Comparison of ENCODE assay signal across 19 cellular contexts in genomic region chr11:119875841-119876600, GRCh38.
"Had no signal": no experiment of that assay in that cellular context is flagged by ENCODE, and none has a peak within 500 bp of the region (broad histone marks: within the 10 kb centered on the region; RNA-seq: fewer than 3 reads in every experiment).

No MANE protein-coding gene starts in this region.

- H3K4me3 ChIP-seq: esophagus muscularis mucosa, left ventricle myocardium inferior, pancreas, psoas muscle, thyroid gland, uterus had no signal

- H3K9me3 ChIP-seq: esophagus muscularis mucosa, left ventricle myocardium inferior, pancreas, psoas muscle, thyroid gland, uterus had no signal

- H3K4me1 ChIP-seq: esophagus muscularis mucosa, foreskin keratinocyte, pancreas, psoas muscle, thyroid gland, uterus had no signal

- ATAC-seq: foreskin keratinocyte; left cardiac atrium; naive thymus-derived CD4-positive, alpha-beta T cell; pancreas; psoas muscle; sciatic nerve had no signal

- DNase-seq: effector memory CD4-positive, alpha-beta T cell; foreskin keratinocyte; immature natural killer cell; left cardiac atrium; left ventricle myocardium inferior; mammary epithelial cell; naive thymus-derived CD4-positive, alpha-beta T cell; nucleus accumbens; psoas muscle; retina; stimulated activated CD4-positive, alpha-beta T cell treated with anti-CD3 and anti-CD28 coated beads, Interleukin-12 subunit alpha, Interleukin-12 subunit beta, amount 100 ng/mL, for 4 hours; stimulated activated naive CD4-positive, alpha-beta T cell treated with Interleukin-2 at 50 U/mL for 16 hours; thyroid gland; uterus had no signal

- H3K27me3 ChIP-seq: pancreas, thyroid gland, uterus had no signal

- H3K36me3 ChIP-seq: esophagus muscularis mucosa, left ventricle myocardium inferior, pancreas, thyroid gland, uterus had no signal

- H3K27ac ChIP-seq: esophagus muscularis mucosa, foreskin keratinocyte, left ventricle myocardium inferior, pancreas, psoas muscle, thyroid gland, uterus had no signal

- FAIRE-seq: endometrium, keratinocyte, pancreas had no signal
